Comparison of ENCODE assay signal across 26 cellular contexts in genomic region chr12:49577589-49578315, GRCh38. TPM values are rescaled to one million over a fixed set of nuclear protein-coding genes. Genes with fewer than 3 reads are reported as not detected.
DNase-seq lines count a peak whose midpoint lies in the region; ATAC-seq, FAIRE-seq and TF ChIP-seq lines count a peak whose summit lies in the region.
"Had no signal": no experiment of that assay in that cellular context is flagged by ENCODE, and none has a peak within 500 bp of the region (broad histone marks: within the 10 kb centered on the region; RNA-seq: fewer than 3 reads in every experiment).

No MANE protein-coding gene starts in this region.

- TF ChIP-seq EP300 in K562 (IDR thresholded peaks at IDR 0.05; ENCODE audit: low read length): no peak

- no peak for DNase-seq in left ventricle myocardium inferior
- DNase-seq in cardiac septum (ENCODE audit: low spot score): no peak
- DNase-seq in K562 (ENCODE audit: extremely low read depth in 1 of 4, low spot score in 3 of 4): peak in 2 of 4 experiments; percentile 47 to 53
- peak; percentile 45 for DNase-seq in islet precursor cell
- DNase-seq in stimulated activated effector memory CD8-positive, alpha-beta T cell treated with anti-CD3 and anti-CD28 coated beads, Interleukin-12 subunit alpha, Interleukin-12 subunit beta, amount 100 ng/mL, for 72 hours (ENCODE audit: low spot score in 2 of 2): no peak
- DNase-seq in stimulated activated CD4-positive, alpha-beta T cell treated with anti-CD3 and anti-CD28 coated beads, Interleukin-4, amount 100 ng/mL, for 24 hours: no peak
- DNase-seq in DMS114 treated with DMSO at 0.1 percent for 48 hours (lab: John Stamatoyannopoulos, UW; ENCODE audit: unreplicated experiment): no peak
- DNase-seq in effector CD8-positive, alpha-beta T cell (lab: John Stamatoyannopoulos, UW): no peak
- DNase-seq: CD4-positive, CD25-positive, alpha-beta regulatory T cell; DMS53; GM23248; H7; HFFc6; Kasumi-1; NCI-H1092 treated with DMSO at 0.1 percent for 48 hours; NCI-H1436; NCI-H187; NCI-H446 treated with DMSO at 0.1 percent for 48 hours; NCI-H526; RPMI8226; SHP77 had no signal

- no peaks in the 10 kb centered on the region for H3K9me3 Mint-ChIP-seq in stimulated activated effector memory CD8-positive, alpha-beta T cell treated with anti-CD3 and anti-CD28 coated beads, Interleukin-12 subunit alpha, Interleukin-12 subunit beta, amount 100 ng/mL, for 72 hours
- H3K9me3 Mint-ChIP-seq: CD4-positive, CD25-positive, alpha-beta regulatory T cell; HFFc6 had no signal

- H2AFZ ChIP-seq in K562 (ENCODE audit: low read depth, low read length): no peak overlapping the region
- H2AFZ ChIP-seq: GM23248 had no signal

- H3K4me1 Mint-ChIP-seq in stimulated activated effector memory CD8-positive, alpha-beta T cell treated with anti-CD3 and anti-CD28 coated beads, Interleukin-12 subunit alpha, Interleukin-12 subunit beta, amount 100 ng/mL, for 72 hours: peaks cover 39% of the 10 kb centered on the region

- peak overlapping the region; percentile 17 for H3K27ac Mint-ChIP-seq in stimulated activated effector memory CD8-positive, alpha-beta T cell treated with anti-CD3 and anti-CD28 coated beads, Interleukin-12 subunit alpha, Interleukin-12 subunit beta, amount 100 ng/mL, for 72 hours
- H3K27ac Mint-ChIP-seq: CD4-positive, CD25-positive, alpha-beta regulatory T cell; HFFc6 had no signal

- POLR2A ChIA-PET in K562 (lab: Yijun Ruan, JAX): interaction anchor here (0.6 to 1.2 kb wide), 4 partner anchors 11 to 134 kb away, joined by 3 to 4 read pairs (median 3); no protein-coding TSS in a partner anchor

- H3K4me1 ChIP-seq in left ventricle myocardium inferior: peaks cover 34% of the 10 kb centered on the region
- H3K4me1 ChIP-seq in K562 (replicated peaks in 1 of 2; ENCODE audit: control insufficient read depth in 2 of 2, insufficient read depth in 2 of 2, low read length in 2 of 2): peaks cover 5 to 15% of the 10 kb centered on the region in 2 experiments; a peak in 4 of 5 replicates

- H3K4me3 Mint-ChIP-seq in stimulated activated effector memory CD8-positive, alpha-beta T cell treated with anti-CD3 and anti-CD28 coated beads, Interleukin-12 subunit alpha, Interleukin-12 subunit beta, amount 100 ng/mL, for 72 hours: no peak overlapping the region
- H3K4me3 Mint-ChIP-seq: CD4-positive, CD25-positive, alpha-beta regulatory T cell; HFFc6 had no signal

- in situ Hi-C loops in K562 (cut with MboI): no loop called here

- H3K36me3 ChIP-seq in left ventricle myocardium inferior (peaks cover 15% of the 10 kb centered on the region), K562 (ENCODE audit: control insufficient read depth, insufficient read depth, low read length) (peaks cover 34% of the 10 kb centered on the region; the same call in 1 of the 3 replicates)

- WGBS in K562 (ENCODE audit: insufficient coverage, low coverage, missing lambda C conversion rate): 58% methylated on average over 9 of the region's 9 CpGs

- H3K9me3 ChIP-seq in left ventricle myocardium inferior (replicated peaks) (no peaks in the 10 kb centered on the region), K562 (replicated peaks; ENCODE audit: control insufficient read depth, insufficient read depth, low read depth, low read length) (no peaks in the 10 kb centered on the region)
- H3K9me3 ChIP-seq: BLaER1 had no signal

- TF ChIP-seq CTCF in left ventricle myocardium inferior (IDR thresholded peaks at IDR 0.05; ENCODE audit: borderline replicate concordance) (no peak), K562 (IDR thresholded peaks at IDR 0.05 in 2 of 3, conservative IDR thresholded peaks at IDR 0.05 in 1 of 3; ENCODE audit: insufficient read depth in 2 of 3, low read depth in 1 of 3, low read length in 3 of 3) (no peak)

- no peak for TF ChIP-seq POLR2A in K562 (conservative IDR thresholded peaks at IDR 0.05)

- H3K36me3 Mint-ChIP-seq in stimulated activated effector memory CD8-positive, alpha-beta T cell treated with anti-CD3 and anti-CD28 coated beads, Interleukin-12 subunit alpha, Interleukin-12 subunit beta, amount 100 ng/mL, for 72 hours: peaks cover 21% of the 10 kb centered on the region

- peak overlapping the region; percentile 38 for H3K27ac ChIP-seq in left ventricle myocardium inferior (replicated peaks)
- H3K27ac ChIP-seq in K562 (ENCODE audit: extremely low read depth, low read depth, low read length): no peak overlapping the region
- H3K27ac ChIP-seq: BLaER1, GM23248 had no signal

- H3K9ac ChIP-seq in K562 (ENCODE audit: insufficient read depth in 1 of 2, low read depth in 2 of 2, low read length in 2 of 2): peak overlapping the region in 1 of 2 experiments; percentile 67; a peak in 1 of 4 replicates
- H3K9ac ChIP-seq: BLaER1, GM23248 had no signal

- TF ChIP-seq RAD21 in K562 (CRISPR knock-in tag; conservative IDR thresholded peaks at IDR 0.05 in 1 of 2, IDR thresholded peaks at IDR 0.05 in 1 of 2): no peak

- peak; percentile 68 for ATAC-seq in K562
- ATAC-seq in stimulated activated effector memory CD8-positive, alpha-beta T cell treated with anti-CD3 and anti-CD28 coated beads, Interleukin-12 subunit alpha, Interleukin-12 subunit beta, amount 100 ng/mL, for 72 hours: no peak
- ATAC-seq: HepG2 had no signal

- intact Hi-C loops in left ventricle myocardium inferior (cut with micrococcal nuclease) (no loop called here), cardiac septum (cut with DNase I) (no loop called here), K562 (cut with micrococcal nuclease) (no loop called here)

- CTCF ChIA-PET in K562 (lab: Yijun Ruan, JAX; ENCODE audit: low intra/inter-chr PET ratio): interaction anchor here (2.1 kb wide), 1 partner anchor 24 kb away, joined by 5 read pairs; no protein-coding TSS in a partner anchor

- no peak overlapping the region for H3K4me3 ChIP-seq in left ventricle myocardium inferior
- H3K4me3 ChIP-seq in K562: no peak overlapping the region
- H3K4me3 ChIP-seq: BLaER1, GM23248 had no signal

- H3K27me3 ChIP-seq in left ventricle myocardium inferior (ENCODE audit: low read depth) (no peaks in the 10 kb centered on the region), K562 (ENCODE audit: control insufficient read depth in 2 of 2, insufficient read depth in 2 of 2, low read length in 2 of 2) (no peaks in the 10 kb centered on the region)
- H3K27me3 ChIP-seq: BLaER1 had no signal

- no TSS peak for BruUV-seq in K562 (replicated peaks; lab: Mats Ljungman, UMichigan)

- peaks cover 6% of the 10 kb centered on the region for H3K9me1 ChIP-seq in K562 (ENCODE audit: control insufficient read depth, insufficient read depth, low read length)

- H3K4me2 ChIP-seq in K562 (ENCODE audit: insufficient read depth, low read length): no peak overlapping the region
- H3K4me2 ChIP-seq: BLaER1 had no signal

- peak; percentile 61 for FAIRE-seq in K562 (lab: Jason Lieb, UNC)
- FAIRE-seq: A204.1, D721Med, G401.6, HepG2 had no signal

- H4K20me1 ChIP-seq in K562 (replicated peaks; ENCODE audit: control insufficient read depth, insufficient read depth, low read length): peaks cover 16% of the 10 kb centered on the region; the same call in 1 of the 2 replicates

- H3K79me2 ChIP-seq in K562 (ENCODE audit: control insufficient read depth, insufficient read depth, low read length): peaks cover 4% of the 10 kb centered on the region; the same call in 2 of the 3 replicates

RNA-seq across cellular contexts. Expression of gene MCRS1, which starts 9.8 kb away (rescaled TPM):
- 97.9 TPM for total RNA-seq in left ventricle myocardium inferior
- total RNA-seq in cardiac septum: 118 TPM
- total RNA-seq in K562 (2011; cell fraction: chromatin; rRNA removed; ENCODE audit: low replicate concordance): 48.3 and 157 TPM in 2 replicates
- 116 and 118 TPM in 2 replicates for total RNA-seq in K562 (2011; cell fraction: nucleolus; rRNA removed)
- total RNA-seq in K562 (2011; cell fraction: nucleoplasm; rRNA removed): 68.6 and 79.4 TPM in 2 replicates
- 69.2 and 95.6 TPM in 2 replicates for total RNA-seq in K562 (2014; rRNA removed)
- 36.4 and 50.0 TPM in 2 replicates for total RNA-seq in K562 (2014; rRNA removed; fragmentation: Illumina TruSeq; extraction: Trizol)
- 71.7 and 73.2 TPM in 2 replicates for total RNA-seq in K562 (2015; rRNA removed; fragmentation: Illumina TruSeq; extraction: Trizol)
- 88.0 and 94.5 TPM in 2 replicates for total RNA-seq in K562 (2021)
- 70.1 and 89.9 TPM in 2 replicates for polyA plus RNA-seq in K562 (2011; rRNA removed)
- polyA plus RNA-seq in K562 (2011; cell fraction: cytosol; rRNA removed): 99.8 and 157 TPM in 2 replicates
- 247 and 284 TPM in 2 replicates for polyA plus RNA-seq in K562 (2011; cell fraction: nucleus; rRNA removed)
- 64.6 and 86.3 TPM in 2 replicates for polyA plus RNA-seq in K562 (2012)
- 74.2 and 74.9 TPM in 2 replicates for polyA plus RNA-seq in K562 (2014; fragmentation: Illumina TruSeq; extraction: Trizol)
- 10 to 100 TPM; 60.8 to 98.6 TPM for polyA plus RNA-seq in K562 (2014; fragmentation: Nextera tagmentation; extraction: Ambion mirVana)
- polyA plus RNA-seq in K562 (2014; rRNA removed): 99.9 and 100 TPM in 2 replicates
- polyA minus RNA-seq in K562 (2011; rRNA and poly(A)+ RNA removed): 37.7 and 53.3 TPM in 2 replicates
- 40.4 and 44.8 TPM in 2 replicates for polyA minus RNA-seq in K562 (2011; cell fraction: cytosol; rRNA and poly(A)+ RNA removed)
- 35.4 and 43.9 TPM in 2 replicates for polyA minus RNA-seq in K562 (2011; cell fraction: nucleus; rRNA and poly(A)+ RNA removed)

RNA-seq across cellular contexts. Expression of gene FAM186B, which starts 27.7 kb away (rescaled TPM):
- total RNA-seq in left ventricle myocardium inferior (0.33 TPM), cardiac septum (0.48 TPM), K562 (2014; rRNA removed) (0.12 and 0.23 TPM in 2 replicates), K562 (2014; rRNA removed; fragmentation: Illumina TruSeq; extraction: Trizol) (0.15 and 0.16 TPM in 2 replicates), K562 (2015; rRNA removed; fragmentation: Illumina TruSeq; extraction: Trizol) (0.14 and 0.19 TPM in 2 replicates), K562 (2021) (0.18 TPM in 2 replicates)
- 0.35 and 0.39 TPM in 2 replicates for total RNA-seq in K562 (2011; cell fraction: chromatin; rRNA removed; ENCODE audit: low replicate concordance)
- 0.26 and 0.33 TPM in 2 replicates for total RNA-seq in K562 (2011; cell fraction: nucleolus; rRNA removed)
- total RNA-seq in K562 (2011; cell fraction: nucleoplasm; rRNA removed): 0.38 and 0.44 TPM in 2 replicates
- polyA plus RNA-seq in K562 (2011; rRNA removed) (0.07 and 0.15 TPM in 2 replicates), K562 (2014; fragmentation: Illumina TruSeq; extraction: Trizol) (0.18 and 0.22 TPM in 2 replicates), K562 (2014; fragmentation: Nextera tagmentation; extraction: Ambion mirVana) (under 1 TPM; 0.10 to 0.42 TPM), K562 (2014; rRNA removed) (0.08 and 0.20 TPM in 2 replicates)
- 0.07 and 0.22 TPM in 2 replicates for polyA plus RNA-seq in K562 (2011; cell fraction: cytosol; rRNA removed)
- 0.15 and 0.17 TPM in 2 replicates for polyA plus RNA-seq in K562 (2011; cell fraction: nucleus; rRNA removed)
- polyA plus RNA-seq in K562 (2012): 0.61 and 0.97 TPM in 2 replicates
- polyA minus RNA-seq in K562 (2011; rRNA and poly(A)+ RNA removed): 0.42 TPM in 1 of 2 replicates, not detected in the other
- polyA minus RNA-seq in K562 (2011; cell fraction: cytosol; rRNA and poly(A)+ RNA removed): not detected in 2 replicates
- polyA minus RNA-seq in K562 (2011; cell fraction: nucleus; rRNA and poly(A)+ RNA removed): 0.13 and 0.22 TPM in 2 replicates
- total RNA-seq: CD4-positive, CD25-positive, alpha-beta regulatory T cell had no signal

RNA-seq across cellular contexts. Expression of gene KCNH3, which starts 38.9 kb away (rescaled TPM):
- 0.41 TPM for total RNA-seq in left ventricle myocardium inferior
- 0.97 TPM for total RNA-seq in cardiac septum
- total RNA-seq in K562 (2011; cell fraction: chromatin; rRNA removed; ENCODE audit: low replicate concordance): not detected in 2 replicates
- 0.17 TPM in 1 of 2 replicates, not detected in the other for total RNA-seq in K562 (2011; cell fraction: nucleolus; rRNA removed)
- not detected in 2 replicates for total RNA-seq in K562 (2011; cell fraction: nucleoplasm; rRNA removed)
- 0.08 TPM in 1 of 2 replicates, not detected in the other for total RNA-seq in K562 (2014; rRNA removed)
- not detected in 2 replicates for total RNA-seq in K562 (2014; rRNA removed; fragmentation: Illumina TruSeq; extraction: Trizol)
- total RNA-seq in K562 (2015; rRNA removed; fragmentation: Illumina TruSeq; extraction: Trizol): not detected in 2 replicates
- total RNA-seq in K562 (2021): 0.09 and 0.29 TPM in 2 replicates
- 0.01 and 0.04 TPM in 2 replicates for polyA plus RNA-seq in K562 (2011; rRNA removed)
- polyA plus RNA-seq in K562 (2011; cell fraction: cytosol; rRNA removed): 0.01 and 0.12 TPM in 2 replicates
- polyA plus RNA-seq in K562 (2011; cell fraction: nucleus; rRNA removed): 0.10 and 0.28 TPM in 2 replicates
- polyA plus RNA-seq in K562 (2012): 0.04 and 0.05 TPM in 2 replicates
- polyA plus RNA-seq in K562 (2014; fragmentation: Illumina TruSeq; extraction: Trizol): not detected in 2 replicates
- polyA plus RNA-seq in K562 (2014; fragmentation: Nextera tagmentation; extraction: Ambion mirVana): not detected
- 0.09 TPM in 1 of 2 replicates, not detected in the other for polyA plus RNA-seq in K562 (2014; rRNA removed)
- not detected in 2 replicates for polyA minus RNA-seq in K562 (2011; rRNA and poly(A)+ RNA removed)
- not detected in 2 replicates for polyA minus RNA-seq in K562 (2011; cell fraction: cytosol; rRNA and poly(A)+ RNA removed)
- polyA minus RNA-seq in K562 (2011; cell fraction: nucleus; rRNA and poly(A)+ RNA removed): under 0.01 TPM in 1 of 2 replicates, not detected in the other
- total RNA-seq: GM23248 had no signal

RNA-seq across cellular contexts. Expression of gene PRPF40B, which starts 45.6 kb away (rescaled TPM):
- total RNA-seq in left ventricle myocardium inferior (22.0 TPM), cardiac septum (30.1 TPM), K562 (2014; rRNA removed) (5.7 and 7.1 TPM in 2 replicates), K562 (2014; rRNA removed; fragmentation: Illumina TruSeq; extraction: Trizol) (5.0 and 5.8 TPM in 2 replicates), K562 (2015; rRNA removed; fragmentation: Illumina TruSeq; extraction: Trizol) (4.8 TPM in 2 replicates), K562 (2021) (8.5 and 10.6 TPM in 2 replicates)
- total RNA-seq in K562 (2011; cell fraction: chromatin; rRNA removed; ENCODE audit: low replicate concordance): 27.4 and 49.5 TPM in 2 replicates
- total RNA-seq in K562 (2011; cell fraction: nucleolus; rRNA removed): 25.0 and 28.2 TPM in 2 replicates
- 29.6 and 35.8 TPM in 2 replicates for total RNA-seq in K562 (2011; cell fraction: nucleoplasm; rRNA removed)
- polyA plus RNA-seq in K562 (2011; rRNA removed) (4.5 and 5.2 TPM in 2 replicates), K562 (2014; fragmentation: Illumina TruSeq; extraction: Trizol) (4.6 and 5.1 TPM in 2 replicates), K562 (2014; fragmentation: Nextera tagmentation; extraction: Ambion mirVana) (under 1 TPM; 0.55 to 0.85 TPM), K562 (2014; rRNA removed) (7.8 and 10.0 TPM in 2 replicates)
- 2.2 and 3.2 TPM in 2 replicates for polyA plus RNA-seq in K562 (2011; cell fraction: cytosol; rRNA removed)
- 40.9 and 42.4 TPM in 2 replicates for polyA plus RNA-seq in K562 (2011; cell fraction: nucleus; rRNA removed)
- 6.1 and 6.4 TPM in 2 replicates for polyA plus RNA-seq in K562 (2012)
- polyA minus RNA-seq in K562 (2011; rRNA and poly(A)+ RNA removed): 4.4 and 4.5 TPM in 2 replicates
- 1.5 and 3.0 TPM in 2 replicates for polyA minus RNA-seq in K562 (2011; cell fraction: cytosol; rRNA and poly(A)+ RNA removed)
- polyA minus RNA-seq in K562 (2011; cell fraction: nucleus; rRNA and poly(A)+ RNA removed): 9.7 and 12.3 TPM in 2 replicates
